Comparison of ENCODE assay signal across 8 cellular contexts in genomic region chr5:139651863-139652787, GRCh38. TPM values are rescaled to one million over a fixed set of nuclear protein-coding genes. Genes with fewer than 3 reads are reported as not detected.
DNase-seq lines count a peak whose midpoint lies in the region; ATAC-seq and TF ChIP-seq lines count a peak whose summit lies in the region.

No MANE protein-coding gene starts in this region.

- no peaks in the 10 kb centered on the region for H3K9me3 Mint-ChIP-seq in activated CD4-positive, alpha-beta T cell treated with anti-CD3 and anti-CD28 coated beads for 36 hours (ENCODE audit: low read depth)
- no peaks in the 10 kb centered on the region for H3K9me3 Mint-ChIP-seq in natural killer cell

- no peak overlapping the region for H3K27ac Mint-ChIP-seq in activated CD4-positive, alpha-beta T cell treated with anti-CD3 and anti-CD28 coated beads for 36 hours
- H3K27ac Mint-ChIP-seq in natural killer cell: peak overlapping the region; percentile 91 to 94

- peak overlapping the region; percentile 66 for H3K27ac ChIP-seq in thymus (ENCODE audit: low read depth)

- 2% methylated on average over 23 of the region's 23 CpGs for WGBS in thymus

- H3K36me3 ChIP-seq in thymus (ENCODE audit: control insufficient read depth, insufficient read depth): no peaks in the 10 kb centered on the region

- peak; percentile 64 for ATAC-seq in activated CD4-positive, alpha-beta T cell treated with anti-CD3 and anti-CD28 coated beads for 36 hours
- ATAC-seq in HG02885 (IDR thresholded peaks at IDR 0.05; ENCODE audit: poor library complexity, unreplicated experiment): peak; percentile 40
- ATAC-seq in natural killer cell: peak; percentile 50 to 66 (median 64)

- TF ChIP-seq CTCF in natural killer cell (IDR thresholded peaks at IDR 0.05): no peak

- H3K4me1 Mint-ChIP-seq in activated CD4-positive, alpha-beta T cell treated with anti-CD3 and anti-CD28 coated beads for 36 hours: peaks cover 34% of the 10 kb centered on the region
- H3K4me1 Mint-ChIP-seq in natural killer cell: peaks cover 66 to 84% of the 10 kb centered on the region in 2 donors

- peaks cover 39% of the 10 kb centered on the region for H3K27me3 Mint-ChIP-seq in activated CD4-positive, alpha-beta T cell treated with anti-CD3 and anti-CD28 coated beads for 36 hours
- no peaks in the 10 kb centered on the region for H3K27me3 Mint-ChIP-seq in natural killer cell (ENCODE audit: low read depth in 2 of 2)

- no peak overlapping the region for H3K4me3 Mint-ChIP-seq in activated CD4-positive, alpha-beta T cell treated with anti-CD3 and anti-CD28 coated beads for 36 hours
- peak overlapping the region; percentile 88 for H3K4me3 Mint-ChIP-seq in natural killer cell

- no peaks in the 10 kb centered on the region for H3K9me3 ChIP-seq in thymus (ENCODE audit: control insufficient read depth)

- POLR2A ChIA-PET in activated CD4-positive, alpha-beta T cell treated with anti-CD3 and anti-CD28 coated beads for 36 hours (lab: Charles Lee): interaction anchor here (1.0 kb wide), 1 partner anchor 91 kb away, joined by 3 read pairs; the partner anchor contains the start of gene UBE2D2

- peaks cover 3% of the 10 kb centered on the region for H3K27me3 ChIP-seq in thymus (ENCODE audit: control insufficient read depth, insufficient read depth)

- CTCF ChIA-PET in activated CD4-positive, alpha-beta T cell treated with anti-CD3 and anti-CD28 coated beads for 36 hours (lab: Charles Lee): interaction anchor here (0.6 to 1.7 kb wide), 3 partner anchors 17 to 20 kb away, joined by 3 to 6 read pairs (median 3); no protein-coding TSS in a partner anchor

- H3K4me3 ChIP-seq in thymus (ENCODE audit: low read length): peak overlapping the region; percentile 87

- no peaks in the 10 kb centered on the region for H3K36me3 Mint-ChIP-seq in activated CD4-positive, alpha-beta T cell treated with anti-CD3 and anti-CD28 coated beads for 36 hours (ENCODE audit: low read depth)
- no peaks in the 10 kb centered on the region for H3K36me3 Mint-ChIP-seq in natural killer cell

- DNase-seq in activated CD4-positive, alpha-beta T cell treated with anti-CD3 and anti-CD28 coated beads for 36 hours: peak; percentile 82
- no peak for DNase-seq in activated CD4-positive, alpha-beta T cell treated with anti-CD3 and anti-CD28 coated beads for 1 hour
- peak; percentile 14 for DNase-seq in NOMO-1 treated with DMSO at 0.1 percent for 48 hours (lab: John Stamatoyannopoulos, UW; ENCODE audit: unreplicated experiment)
- DNase-seq in activated gamma-delta T cell (lab: John Stamatoyannopoulos, UW): peak; percentile 49
- peak; percentile 40 for DNase-seq in fibroblast of the conjunctiva (ENCODE audit: low read depth)
- peak; percentile 84 for DNase-seq in natural killer cell

- H3K4me1 ChIP-seq in thymus (ENCODE audit: control insufficient read depth, insufficient read depth, low read length): peaks cover 46% of the 10 kb centered on the region

- intact Hi-C loops in activated CD4-positive, alpha-beta T cell treated with anti-CD3 and anti-CD28 coated beads for 36 hours (cut with DNase I, micrococcal nuclease): loop anchor here in 1 of 2 experiments (2.0 kb wide), 1 partner anchor 15 kb away; no protein-coding TSS in a partner anchor
- intact Hi-C loops in natural killer cell (cut with micrococcal nuclease): loop anchor here (1.0 to 2.0 kb wide), 4 partner anchors 9 to 59 kb away; no protein-coding TSS in a partner anchor

RNA-seq across cellular contexts. Expression of gene CXXC5, which starts 4.0 kb away (rescaled TPM):
- total RNA-seq in activated CD4-positive, alpha-beta T cell treated with anti-CD3 and anti-CD28 coated beads for 36 hours: 1 to 10 TPM in 1 of 2 experiments, under 1 TPM in 1; 0.82 to 1.1 TPM
- total RNA-seq in natural killer cell: 100 to 1,000 TPM in 1 of 3 donors, 10 to 100 TPM in 2; 75.6 to 124 (median 84.8) TPM
- polyA plus RNA-seq in thymus: 47.9 TPM

Comparison
In these comparisons a context has a peak if more than half of its experiments do, and no peak if none do; other contexts are left out.
1. RNA of gene CXXC5, which starts 4.0 kb away (total RNA-seq): 75.6 to 124 TPM in natural killer cell; 0.82 to 1.1 TPM in activated CD4-positive, alpha-beta T cell treated with anti-CD3 and anti-CD28 coated beads for 36 hours; every median in the first group is over 10 times any median in the second.
2. Peak in every context shown above with its lines, with median percentiles within 50 percentile points of each other: ATAC-seq.